In genomic region chr3:120742198-120743080, GRCh38 we compare ENCODE assay signal across 8 cellular contexts. TPM values are rescaled to one million over a fixed set of nuclear protein-coding genes. Genes with fewer than 3 reads are reported as not detected.
A peak's percentile ranks its signal among the peaks of the same experiment; 100 is the strongest.
DNase-seq lines count a peak whose midpoint lies in the region; ATAC-seq and TF ChIP-seq lines count a peak whose summit lies in the region.

GTF2E1 (plus strand) TSS chr3:120742744; CDS start chr3:120750553, 7,809 bp downstream.
RABL3 (minus strand) TSS chr3:120742516; CDS start chr3:120742507, 9 bp downstream.

- H3K9me2 ChIP-seq in Karpas-422 (replicated peaks; ENCODE audit: insufficient read depth, low read length) = no peaks in the 10 kb centered on the region

- no peaks in the 10 kb centered on the region for H4K20me1 ChIP-seq in Karpas-422 (ENCODE audit: insufficient read depth, low read depth, low read length)

- H3K9me3 ChIP-seq in Karpas-422 (ENCODE audit: low read length) (no peaks in the 10 kb centered on the region), esophagus squamous epithelium (peaks cover 0 to 10% (median 0%) of the 10 kb centered on the region in 3 donors)

- H3K4me2 ChIP-seq in Karpas-422 (ENCODE audit: low read depth, low read length, poor library complexity, severe bottlenecking) = peak within 1 kb of the TSS; percentile 98

- intact Hi-C loops in esophagus squamous epithelium (cut with DNase I) = no loop called here

- WGBS in esophagus squamous epithelium, 2 donors = 0% methylated on average over 42 to 48 of the region's 52 CpGs

- H3K27ac ChIP-seq in Karpas-422 (ENCODE audit: low read length) (peak within 1 kb of the TSS; percentile 82), esophagus squamous epithelium (peak within 1 kb of the TSS; percentile 93 to 97 (median 96))

- peaks cover 23% of the 10 kb centered on the region for H3K4me1 ChIP-seq in Karpas-422 (ENCODE audit: low read length)
- peaks cover 12 to 26% (median 12%) of the 10 kb centered on the region in 3 donors for H3K4me1 ChIP-seq in esophagus squamous epithelium

- H2AFZ ChIP-seq in Karpas-422 (ENCODE audit: low read length) = peak within 1 kb of the TSS; percentile 89; the same call in 1 of the 2 replicates

- no peaks in the 10 kb centered on the region for H3K27me3 ChIP-seq in Karpas-422 (ENCODE audit: low read length)
- no peaks in the 10 kb centered on the region for H3K27me3 ChIP-seq in esophagus squamous epithelium

- TF ChIP-seq POLR2A in esophagus squamous epithelium (IDR thresholded peaks at IDR 0.05) = peak in 3 of 4 donors; percentile 48 to 72 (median 58)

- H3K36me3 ChIP-seq in Karpas-422 (ENCODE audit: insufficient read depth, low read length) (peaks cover 24% of the 10 kb centered on the region), esophagus squamous epithelium (peaks cover 0 to 10% (median 0%) of the 10 kb centered on the region in 3 donors)

- H3K9ac ChIP-seq in Karpas-422 (ENCODE audit: low read length) = peak within 1 kb of the TSS; percentile 82

- no peak for TF ChIP-seq CTCF in esophagus squamous epithelium (IDR thresholded peaks at IDR 0.05)

- H3K79me2 ChIP-seq in Karpas-422 (ENCODE audit: low read length) = peaks cover 73% of the 10 kb centered on the region

- ATAC-seq in GM21825 (IDR thresholded peaks at IDR 0.05; ENCODE audit: unreplicated experiment) = peak; percentile 99

- peak within 1 kb of the TSS; percentile 86 for H3K4me3 ChIP-seq in Karpas-422 (ENCODE audit: low read length)
- peak within 1 kb of the TSS; percentile 70 to 99 (median 90) for H3K4me3 ChIP-seq in esophagus squamous epithelium

- DNase-seq in DMS79 treated with DMSO at 0.1 percent for 48 hours (lab: John Stamatoyannopoulos, UW) (peak; percentile 99), Karpas-422 (peak; percentile 99), RKO (ENCODE audit: low spot score) (peak; percentile 99), activated T-helper 1 cell treated with Interleukin-2 at 50 U/mL for 16 hours (ENCODE audit: low read depth) (peak; percentile 90), esophagus squamous epithelium (lab: John Stamatoyannopoulos, UW) (peak; percentile 84), myocyte (ENCODE audit: low read depth) (peak; percentile 100)
- peak; percentile 85 to 94 for DNase-seq in stimulated activated CD8-positive, alpha-beta memory T cell treated with anti-CD3 and anti-CD28 coated beads, Interleukin-7, amount 100 ng/mL, for 48 hours (ENCODE audit: extremely low read depth in 1 of 2, low read depth in 1 of 2)

RNA-seq across cellular contexts. Expression of gene GTF2E1, which starts in this region (rescaled TPM):
- 19.5 and 28.1 TPM in 2 replicates for total RNA-seq in Karpas-422 (2014; rRNA removed; shearing (Covaris generic); ENCODE audit: low replicate concordance)
- total RNA-seq in esophagus squamous epithelium = 10 to 100 TPM in 1 of 4 donors, 1 to 10 TPM in 3; 3.1 to 14.5 (median 8.3) TPM
- 21.5 and 21.9 TPM in 2 replicates for total RNA-seq in myocyte
- 8.9 TPM for polyA plus RNA-seq in myocyte (2012)

RNA-seq across cellular contexts. Expression of gene RABL3, which starts in this region (rescaled TPM):
- 15.2 and 19.2 TPM in 2 replicates for total RNA-seq in Karpas-422 (2014; rRNA removed; shearing (Covaris generic); ENCODE audit: low replicate concordance)
- total RNA-seq in esophagus squamous epithelium (10 to 100 TPM in 3 of 4 donors, 1 to 10 TPM in 1; 8.0 to 15.4 (median 13.4) TPM), myocyte (15.3 and 16.8 TPM in 2 replicates)
- polyA plus RNA-seq in myocyte (2012) = 9.9 TPM

Comparison
In these comparisons a context has a peak if more than half of its experiments do, and no peak if none do; other contexts are left out.
1. Peak in every context shown above with its lines: DNase-seq, ATAC-seq, H3K4me3 ChIP-seq and H3K27ac ChIP-seq.